Comparison of ENCODE assay signal across 9 cellular contexts in genomic region chr2:219331560-219332213, GRCh38. TPM values are rescaled to one million over a fixed set of nuclear protein-coding genes. Genes with fewer than 3 reads are reported as not detected.
DNase-seq lines count a peak whose midpoint lies in the region; ATAC-seq and TF ChIP-seq lines count a peak whose summit lies in the region.
"Had no signal": no experiment of that assay in that cellular context is flagged by ENCODE, and none has a peak within 500 bp of the region (broad histone marks: within the 10 kb centered on the region; RNA-seq: fewer than 3 reads in every experiment).

No MANE protein-coding gene starts in this region.

- no peak for TF ChIP-seq CTCF in esophagus muscularis mucosa (IDR thresholded peaks at IDR 0.05)

- POLR2A ChIA-PET in HEK293T (lab: Yijun Ruan, JAX) = no interaction called here

- DNase-seq in HEK293T (ENCODE audit: extremely low spot score) (peak; percentile 71), right cardiac atrium (peak; percentile 32 to 79 (median 75)), retina (peak; percentile 81), NCI-H2029 treated with DMSO at 0.1 percent for 48 hours (lab: John Stamatoyannopoulos, UW) (no peak), esophagus muscularis mucosa (ENCODE audit: extremely low spot score) (no peak)
- DNase-seq in activated CD8-positive, alpha-beta memory T cell treated with anti-CD3 and anti-CD28 coated beads, Interleukin-2, amount 50 U/mL, for 48 hours = peak; percentile 76
- no peak for DNase-seq in stimulated activated naive CD4-positive, alpha-beta T cell treated with Interleukin-2 at 50 U/mL for 16 hours (lab: John Stamatoyannopoulos, UW)
- DNase-seq: T-helper 1 cell had no signal

- H3K27me3 ChIP-seq in right cardiac atrium (ENCODE audit: control insufficient read depth, insufficient read depth) (peaks cover 10% of the 10 kb centered on the region), esophagus muscularis mucosa (peaks cover 0 to 74% (median 21%) of the 10 kb centered on the region in 4 donors)

- TF ChIP-seq POLR2A in esophagus muscularis mucosa (IDR thresholded peaks at IDR 0.05; ENCODE audit: low read depth) = no peak

- TF ChIP-seq EP300 in esophagus muscularis mucosa (IDR thresholded peaks at IDR 0.05) = no peak

- no peaks in the 10 kb centered on the region for H3K36me3 ChIP-seq in esophagus muscularis mucosa

- H3K4me1 ChIP-seq in right cardiac atrium (ENCODE audit: control insufficient read depth, insufficient read depth, low read length) = no peaks in the 10 kb centered on the region
- H3K4me1 ChIP-seq in esophagus muscularis mucosa = no peaks in the 10 kb centered on the region

- CTCF ChIA-PET in HEK293T (lab: Yijun Ruan, JAX) = no interaction called here

- H3K4me3 ChIP-seq in right cardiac atrium (ENCODE audit: low read length) = no peak overlapping the region
- no peak overlapping the region for H3K4me3 ChIP-seq in esophagus muscularis mucosa

- ATAC-seq in right cardiac atrium (peak; percentile 73 to 80), GM19455 (IDR thresholded peaks at IDR 0.05; ENCODE audit: unreplicated experiment) (no peak)

- 8% methylated on average over 39 of the region's 39 CpGs for WGBS in right cardiac atrium
- WGBS in esophagus muscularis mucosa = 22% methylated on average over 22 of the region's 39 CpGs

- intact Hi-C loops in right cardiac atrium (cut with DNase I) = no loop called here
- intact Hi-C loops in esophagus muscularis mucosa (cut with DNase I) = no loop called here

- H3K27ac ChIP-seq in right cardiac atrium (ENCODE audit: low read length) (no peak overlapping the region), esophagus muscularis mucosa (replicated peaks in 1 of 4) (no peak overlapping the region)

- no peaks in the 10 kb centered on the region for H3K9me3 ChIP-seq in right cardiac atrium (ENCODE audit: control insufficient read depth, low read length)
- peaks cover 0 to 12% (median 1%) of the 10 kb centered on the region in 4 donors for H3K9me3 ChIP-seq in esophagus muscularis mucosa

TF ChIP-seq in HEK293T, 16 proteins besides CTCF, POLR2A, EP300 and RAD21:
- TF ChIP-seq HDGF (IDR thresholded peaks at IDR 0.05; ENCODE audit: borderline replicate concordance) = no peak
- no peak for TF ChIP-seq FOXA1 (IDR thresholded peaks at IDR 0.05)
- no peak for TF ChIP-seq FOXK2 (IDR thresholded peaks at IDR 0.05)
- no peak for TF ChIP-seq L3MBTL2 (conservative IDR thresholded peaks at IDR 0.05)
- TF ChIP-seq, protein P1, sequence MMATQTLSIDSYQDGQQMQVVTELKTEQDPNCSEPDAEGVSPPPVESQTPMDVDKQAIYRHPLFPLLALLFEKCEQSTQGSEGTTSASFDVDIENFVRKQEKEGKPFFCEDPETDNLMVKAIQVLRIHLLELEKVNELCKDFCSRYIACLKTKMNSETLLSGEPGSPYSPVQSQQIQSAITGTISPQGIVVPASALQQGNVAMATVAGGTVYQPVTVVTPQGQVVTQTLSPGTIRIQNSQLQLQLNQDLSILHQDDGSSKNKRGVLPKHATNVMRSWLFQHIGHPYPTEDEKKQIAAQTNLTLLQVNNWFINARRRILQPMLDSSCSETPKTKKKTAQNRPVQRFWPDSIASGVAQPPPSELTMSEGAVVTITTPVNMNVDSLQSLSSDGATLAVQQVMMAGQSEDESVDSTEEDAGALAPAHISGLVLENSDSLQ (IDR thresholded peaks at IDR 0.05) = no peak
- TF ChIP-seq ARNT (IDR thresholded peaks at IDR 0.05) = no peak
- no peak for TF ChIP-seq FOXM1 (IDR thresholded peaks at IDR 0.05; ENCODE audit: borderline replicate concordance)
- TF ChIP-seq ELF4 (IDR thresholded peaks at IDR 0.05) = no peak
- no peak for TF ChIP-seq SP1 (IDR thresholded peaks at IDR 0.05)
- no peak for TF ChIP-seq CTBP1 (IDR thresholded peaks at IDR 0.05; ENCODE audit: borderline replicate concordance)
- no peak for TF ChIP-seq SUZ12 (IDR thresholded peaks at IDR 0.05)
- TF ChIP-seq NFRKB (IDR thresholded peaks at IDR 0.05) = no peak
- no peak for TF ChIP-seq TARDBP (IDR thresholded peaks at IDR 0.05)
- TF ChIP-seq LEF1 (IDR thresholded peaks at IDR 0.05; ENCODE audit: borderline replicate concordance) = no peak
- no peak for TF ChIP-seq ZNF384 (IDR thresholded peaks at IDR 0.05)
- no peak for TF ChIP-seq BHLHE40 (IDR thresholded peaks at IDR 0.05; ENCODE audit: borderline replicate concordance)

RNA-seq across cellular contexts. Expression of gene RESP18, which starts 0.9 kb away (rescaled TPM):
- not detected for total RNA-seq in right cardiac atrium
- not detected for polyA plus RNA-seq in right cardiac atrium
- not detected for total RNA-seq in esophagus muscularis mucosa

RNA-seq across cellular contexts. Expression of gene PTPRN, which starts 22.5 kb away (rescaled TPM):
- total RNA-seq in right cardiac atrium = under 1 TPM in 1 of 4 donors, not detected in 3; 0.25 TPM
- 0.41 TPM for polyA plus RNA-seq in right cardiac atrium
- 1 to 10 TPM; 2.1 to 6.6 (median 4.1) TPM for total RNA-seq in esophagus muscularis mucosa

RNA-seq across cellular contexts. Expression of gene DNAJB2, which starts 52.5 kb away (rescaled TPM):
- 10 to 100 TPM; 43.9 to 78.7 (median 65.8) TPM for total RNA-seq in right cardiac atrium
- polyA plus RNA-seq in right cardiac atrium = 57.5 TPM
- total RNA-seq in esophagus muscularis mucosa = 10 to 100 TPM; 33.3 to 84.8 (median 50.7) TPM

RNA-seq across cellular contexts. Expression of gene DNPEP, which starts 56.0 kb away (rescaled TPM):
- 10 to 100 TPM; 42.2 to 58.8 (median 56.2) TPM for total RNA-seq in right cardiac atrium
- 50.0 TPM for polyA plus RNA-seq in right cardiac atrium
- total RNA-seq in esophagus muscularis mucosa = 100 to 1,000 TPM in 1 of 4 donors, 10 to 100 TPM in 3; 44.9 to 102 (median 61.6) TPM

Comparison
In these comparisons a context has a peak if more than half of its experiments do, and no peak if none do; other contexts are left out.
1. DNase-seq: peak in HEK293T (single experiment), activated CD8-positive, alpha-beta memory T cell treated with anti-CD3 and anti-CD28 coated beads, Interleukin-2, amount 50 U/mL, for 48 hours (single experiment), right cardiac atrium (3 of 3) and retina (single experiment); none in stimulated activated naive CD4-positive, alpha-beta T cell treated with Interleukin-2 at 50 U/mL for 16 hours (single experiment), NCI-H2029 treated with DMSO at 0.1 percent for 48 hours (single experiment) and esophagus muscularis mucosa (single experiment).